Comparison of ENCODE assay signal across 1 cellular context in the genomic region with DNA sequence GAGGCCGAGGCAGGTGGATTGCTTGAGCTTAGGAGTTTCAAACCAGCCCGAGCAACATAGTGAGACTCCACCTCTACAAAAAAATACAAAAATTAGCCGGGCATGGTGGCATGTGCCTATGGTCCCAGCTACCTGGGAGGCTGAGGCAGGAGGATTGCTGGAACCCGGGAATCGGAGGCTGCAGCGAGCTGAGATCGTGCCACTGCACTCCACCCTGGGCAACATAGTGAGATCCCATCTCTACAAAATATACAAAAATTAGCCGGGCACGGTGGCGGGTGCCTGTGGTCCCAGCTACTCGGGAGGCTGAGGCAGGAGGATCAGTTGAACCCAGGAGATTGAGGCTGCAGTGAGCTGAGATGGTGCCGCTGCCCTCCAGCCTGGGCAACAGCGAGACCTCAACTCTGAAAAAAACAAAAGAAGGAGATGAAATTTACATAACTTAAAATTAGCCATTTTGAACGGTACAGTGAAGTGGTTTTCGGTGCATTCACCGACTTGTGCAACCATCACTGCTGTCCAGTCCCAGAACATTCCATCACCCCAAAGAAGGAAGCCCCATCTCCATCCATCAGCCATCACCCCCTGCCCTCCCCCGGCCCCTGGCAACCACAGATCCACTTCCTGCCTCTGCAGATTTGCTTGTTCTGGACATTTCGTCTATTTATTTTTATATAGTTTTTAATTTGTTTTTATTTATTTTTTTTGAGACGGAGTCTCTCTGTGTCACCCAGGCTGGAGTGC.
TF ChIP-seq lines count a peak whose summit lies in the region.

No MANE protein-coding gene starts in this region.

TF ChIP-seq in K562, 482 proteins besides CTCF, POLR2A, EP300 and RAD21:
- TF ChIP-seq KDM4B (IDR thresholded peaks at IDR 0.05; ENCODE audit: borderline replicate concordance in 2 of 2, low read depth in 1 of 2) (no peak), ZC3H4 (CRISPR knock-in tag; IDR thresholded peaks at IDR 0.05; ENCODE audit: borderline replicate concordance) (no peak), ZNF121 (CRISPR knock-in tag; conservative IDR thresholded peaks at IDR 0.05) (peak; percentile 96), STAT5B (CRISPR knock-in tag; IDR thresholded peaks at IDR 0.05) (no peak), ZNF766 (CRISPR knock-in tag; conservative IDR thresholded peaks at IDR 0.05) (no peak), TBP (optimal IDR thresholded peaks at IDR 0.05; ENCODE audit: low read depth, low read length) (no peak), MCM2 (IDR thresholded peaks at IDR 0.05; ENCODE audit: low read depth) (no peak), HDGF (IDR thresholded peaks at IDR 0.05) (no peak), ZBTB7A (IDR thresholded peaks at IDR 0.05; ENCODE audit: borderline replicate concordance, control insufficient read depth, low read depth, low read length) (no peak), SREBF2 (CRISPR knock-in tag; IDR thresholded peaks at IDR 0.05) (no peak), IRF2 (CRISPR knock-in tag; IDR thresholded peaks at IDR 0.05) (no peak), BCOR (IDR thresholded peaks at IDR 0.05) (peak; percentile 42; the same call in 1 of the 2 replicates)
- TF ChIP-seq, protein P1, sequence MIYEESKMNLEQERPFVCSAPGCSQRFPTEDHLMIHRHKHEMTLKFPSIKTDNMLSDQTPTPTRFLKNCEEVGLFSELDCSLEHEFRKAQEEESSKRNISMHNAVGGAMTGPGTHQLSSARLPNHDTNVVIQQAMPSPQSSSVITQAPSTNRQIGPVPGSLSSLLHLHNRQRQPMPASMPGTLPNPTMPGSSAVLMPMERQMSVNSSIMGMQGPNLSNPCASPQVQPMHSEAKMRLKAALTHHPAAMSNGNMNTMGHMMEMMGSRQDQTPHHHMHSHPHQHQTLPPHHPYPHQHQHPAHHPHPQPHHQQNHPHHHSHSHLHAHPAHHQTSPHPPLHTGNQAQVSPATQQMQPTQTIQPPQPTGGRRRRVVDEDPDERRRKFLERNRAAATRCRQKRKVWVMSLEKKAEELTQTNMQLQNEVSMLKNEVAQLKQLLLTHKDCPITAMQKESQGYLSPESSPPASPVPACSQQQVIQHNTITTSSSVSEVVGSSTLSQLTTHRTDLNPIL (CRISPR knock-in tag; IDR thresholded peaks at IDR 0.05) = no peak
- TF ChIP-seq, protein P2, sequence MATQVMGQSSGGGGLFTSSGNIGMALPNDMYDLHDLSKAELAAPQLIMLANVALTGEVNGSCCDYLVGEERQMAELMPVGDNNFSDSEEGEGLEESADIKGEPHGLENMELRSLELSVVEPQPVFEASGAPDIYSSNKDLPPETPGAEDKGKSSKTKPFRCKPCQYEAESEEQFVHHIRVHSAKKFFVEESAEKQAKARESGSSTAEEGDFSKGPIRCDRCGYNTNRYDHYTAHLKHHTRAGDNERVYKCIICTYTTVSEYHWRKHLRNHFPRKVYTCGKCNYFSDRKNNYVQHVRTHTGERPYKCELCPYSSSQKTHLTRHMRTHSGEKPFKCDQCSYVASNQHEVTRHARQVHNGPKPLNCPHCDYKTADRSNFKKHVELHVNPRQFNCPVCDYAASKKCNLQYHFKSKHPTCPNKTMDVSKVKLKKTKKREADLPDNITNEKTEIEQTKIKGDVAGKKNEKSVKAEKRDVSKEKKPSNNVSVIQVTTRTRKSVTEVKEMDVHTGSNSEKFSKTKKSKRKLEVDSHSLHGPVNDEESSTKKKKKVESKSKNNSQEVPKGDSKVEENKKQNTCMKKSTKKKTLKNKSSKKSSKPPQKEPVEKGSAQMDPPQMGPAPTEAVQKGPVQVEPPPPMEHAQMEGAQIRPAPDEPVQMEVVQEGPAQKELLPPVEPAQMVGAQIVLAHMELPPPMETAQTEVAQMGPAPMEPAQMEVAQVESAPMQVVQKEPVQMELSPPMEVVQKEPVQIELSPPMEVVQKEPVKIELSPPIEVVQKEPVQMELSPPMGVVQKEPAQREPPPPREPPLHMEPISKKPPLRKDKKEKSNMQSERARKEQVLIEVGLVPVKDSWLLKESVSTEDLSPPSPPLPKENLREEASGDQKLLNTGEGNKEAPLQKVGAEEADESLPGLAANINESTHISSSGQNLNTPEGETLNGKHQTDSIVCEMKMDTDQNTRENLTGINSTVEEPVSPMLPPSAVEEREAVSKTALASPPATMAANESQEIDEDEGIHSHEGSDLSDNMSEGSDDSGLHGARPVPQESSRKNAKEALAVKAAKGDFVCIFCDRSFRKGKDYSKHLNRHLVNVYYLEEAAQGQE (CRISPR knock-in tag; IDR thresholded peaks at IDR 0.05; ENCODE audit: low read depth) = no peak
- TF ChIP-seq, protein P3, sequence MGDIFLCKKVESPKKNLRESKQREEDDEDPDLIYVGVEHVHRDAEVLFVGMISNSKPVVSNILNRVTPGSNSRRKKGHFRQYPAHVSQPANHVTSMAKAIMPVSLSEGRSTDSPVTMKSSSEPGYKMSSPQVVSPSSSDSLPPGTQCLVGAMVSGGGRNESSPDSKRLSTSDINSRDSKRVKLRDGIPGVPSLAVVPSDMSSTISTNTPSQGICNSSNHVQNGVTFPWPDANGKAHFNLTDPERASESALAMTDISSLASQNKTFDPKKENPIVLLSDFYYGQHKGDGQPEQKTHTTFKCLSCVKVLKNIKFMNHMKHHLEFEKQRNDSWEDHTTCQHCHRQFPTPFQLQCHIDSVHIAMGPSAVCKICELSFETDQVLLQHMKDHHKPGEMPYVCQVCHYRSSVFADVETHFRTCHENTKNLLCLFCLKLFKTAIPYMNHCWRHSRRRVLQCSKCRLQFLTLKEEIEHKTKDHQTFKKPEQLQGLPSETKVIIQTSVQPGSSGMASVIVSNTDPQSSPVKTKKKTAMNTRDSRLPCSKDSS (IDR thresholded peaks at IDR 0.05; ENCODE audit: low read depth, partially characterized antibody) = no peak
